In the genomic region with DNA sequence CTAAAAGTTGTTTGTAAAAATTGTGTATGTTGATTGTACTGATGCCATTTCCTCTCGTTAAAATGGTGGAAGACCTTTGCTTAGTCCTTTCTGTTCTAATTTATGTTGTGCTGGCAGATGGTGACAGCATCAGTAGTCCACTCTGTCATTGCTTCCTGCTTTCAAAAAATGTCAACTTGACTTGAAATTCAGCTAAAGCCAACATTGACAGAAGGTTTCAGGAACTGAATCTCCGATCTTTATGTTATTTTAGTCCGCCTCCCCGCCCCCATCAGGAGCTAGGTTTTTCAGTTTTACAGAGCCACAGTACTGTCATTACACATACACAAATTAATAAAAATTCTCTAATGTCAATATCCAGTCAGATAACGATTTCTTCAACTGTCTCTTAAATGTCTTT, we compare ENCODE assay signal across 8 cellular contexts. TPM values are rescaled to one million over a fixed set of nuclear protein-coding genes. Genes with fewer than 3 reads are reported as not detected.
A peak's percentile ranks its signal among the peaks of the same experiment; 100 is the strongest.
DNase-seq lines count a peak whose midpoint lies in the region; ATAC-seq and TF ChIP-seq lines count a peak whose summit lies in the region.

No MANE protein-coding gene starts in this region.

- H3K4me1 Mint-ChIP-seq in activated T-cell treated with anti-CD3 and anti-CD28 coated beads, Interleukin-2, amount 50 U/mL, for 4 hours (ENCODE audit: low read depth): peaks cover 49% of the 10 kb centered on the region
- peaks cover 24% of the 10 kb centered on the region for H3K4me1 Mint-ChIP-seq in progenitor cell of endocrine pancreas (ENCODE audit: low read depth)

- no peak for TF ChIP-seq CTCF in progenitor cell of endocrine pancreas (IDR thresholded peaks at IDR 0.05; ENCODE audit: unreplicated experiment)

- DNase-seq in activated T-cell treated with anti-CD3 and anti-CD28 coated beads, Interleukin-2, amount 50 U/mL, for 4 hours: no peak
- DNase-seq in activated T-cell treated with anti-CD3 and anti-CD28 coated beads, Interleukin-2, amount 50 U/mL, for 1 hour: no peak
- peak; percentile 43 for DNase-seq in NCI-H1694 (lab: John Stamatoyannopoulos, UW)
- DNase-seq in dermis blood vessel endothelial cell: peak; percentile 17
- no peak for DNase-seq in progenitor cell of endocrine pancreas (ENCODE audit: low spot score, unreplicated experiment)
- DNase-seq in HCEC 1CT: no peak

- no peaks in the 10 kb centered on the region for H3K27me3 Mint-ChIP-seq in activated T-cell treated with anti-CD3 and anti-CD28 coated beads, Interleukin-2, amount 50 U/mL, for 4 hours (ENCODE audit: low read depth)
- H3K27me3 Mint-ChIP-seq in progenitor cell of endocrine pancreas: no peaks in the 10 kb centered on the region

- H3K36me3 Mint-ChIP-seq in activated T-cell treated with anti-CD3 and anti-CD28 coated beads, Interleukin-2, amount 50 U/mL, for 4 hours (ENCODE audit: insufficient read depth): peaks cover 7% of the 10 kb centered on the region
- H3K36me3 Mint-ChIP-seq in progenitor cell of endocrine pancreas (ENCODE audit: insufficient read depth): peaks cover 8% of the 10 kb centered on the region

- peak overlapping the region; percentile 95 for H3K4me3 Mint-ChIP-seq in activated T-cell treated with anti-CD3 and anti-CD28 coated beads, Interleukin-2, amount 50 U/mL, for 4 hours
- peak overlapping the region; percentile 99 for H3K4me3 Mint-ChIP-seq in progenitor cell of endocrine pancreas (ENCODE audit: low read depth)

- H3K27ac Mint-ChIP-seq in progenitor cell of endocrine pancreas: no peak overlapping the region

- ATAC-seq in activated T-cell treated with anti-CD3 and anti-CD28 coated beads, Interleukin-2, amount 50 U/mL, for 4 hours: no peak
- ATAC-seq in GM18517 (IDR thresholded peaks at IDR 0.05; ENCODE audit: unreplicated experiment): no peak
- no peak for ATAC-seq in HG03097 (IDR thresholded peaks at IDR 0.05; ENCODE audit: low FRiP score, unreplicated experiment)

- no peaks in the 10 kb centered on the region for H3K9me3 Mint-ChIP-seq in activated T-cell treated with anti-CD3 and anti-CD28 coated beads, Interleukin-2, amount 50 U/mL, for 4 hours
- H3K9me3 Mint-ChIP-seq in progenitor cell of endocrine pancreas (ENCODE audit: low read depth): no peaks in the 10 kb centered on the region

RNA-seq across cellular contexts. Expression of gene CEP63, which starts 1.5 kb away (rescaled TPM):
- 10 to 100 TPM; 15.6 to 18.3 (median 17.6) TPM for total RNA-seq in activated T-cell treated with anti-CD3 and anti-CD28 coated beads, Interleukin-2, amount 50 U/mL, for 4 hours
- 14.0 and 17.5 TPM in 2 replicates for total RNA-seq in dermis blood vessel endothelial cell
- 24.7 and 25.7 TPM in 2 replicates for total RNA-seq in progenitor cell of endocrine pancreas

RNA-seq across cellular contexts. Expression of gene ANAPC13, which starts 1.6 kb away (rescaled TPM):
- total RNA-seq in activated T-cell treated with anti-CD3 and anti-CD28 coated beads, Interleukin-2, amount 50 U/mL, for 4 hours: 10 to 100 TPM; 44.1 to 47.6 (median 47.1) TPM
- total RNA-seq in dermis blood vessel endothelial cell (80.8 and 87.0 TPM in 2 replicates), progenitor cell of endocrine pancreas (63.9 and 67.0 TPM in 2 replicates)

Comparison
In these comparisons a context has a peak if more than half of its experiments do, and no peak if none do; other contexts are left out.
1. DNase-seq: peak in NCI-H1694 (single experiment) and dermis blood vessel endothelial cell (single experiment); none in activated T-cell treated with anti-CD3 and anti-CD28 coated beads, Interleukin-2, amount 50 U/mL, for 4 hours (single experiment), activated T-cell treated with anti-CD3 and anti-CD28 coated beads, Interleukin-2, amount 50 U/mL, for 1 hour (single experiment), progenitor cell of endocrine pancreas (single experiment) and HCEC 1CT (single experiment).